Comparison of ENCODE assay signal across 8 cellular contexts in the genomic region with DNA sequence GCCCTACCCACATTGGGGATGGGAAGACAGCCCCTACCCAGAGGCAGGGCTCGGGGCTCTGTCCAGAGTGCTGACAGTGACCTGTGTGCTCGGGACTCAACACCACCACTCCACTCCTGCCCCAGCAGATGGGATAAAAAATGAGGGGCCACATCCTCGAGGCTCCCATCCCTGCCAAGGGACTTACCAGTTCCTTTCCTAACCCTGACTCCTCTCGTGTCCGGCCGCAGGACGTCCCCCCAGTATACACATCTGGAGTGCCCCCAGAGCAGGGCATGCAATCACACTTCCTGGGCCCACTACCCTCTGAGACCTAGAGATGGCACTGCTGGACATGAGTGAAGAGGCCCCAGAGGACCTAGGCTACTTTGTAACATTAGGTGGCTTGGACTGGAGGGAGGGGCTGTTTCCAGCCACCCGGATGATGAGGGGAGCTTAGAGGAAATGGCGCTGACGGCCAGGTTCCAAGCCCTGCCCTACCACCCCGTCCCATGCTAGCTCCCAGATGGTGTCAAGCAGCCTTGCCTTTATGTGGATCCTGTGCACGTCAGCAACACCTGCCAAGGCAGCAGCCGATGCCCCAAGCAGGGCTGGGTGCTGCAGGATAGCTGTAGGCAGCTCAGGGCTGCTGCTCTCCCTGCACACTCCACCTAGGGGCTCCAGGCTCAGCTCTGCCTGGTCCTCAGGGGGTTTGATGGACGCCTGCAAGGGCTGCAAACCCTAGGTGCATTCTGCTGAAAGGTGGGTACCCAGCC.
DNase-seq lines count a peak whose midpoint lies in the region; ATAC-seq and TF ChIP-seq lines count a peak whose summit lies in the region.
"Had no signal": no experiment of that assay in that cellular context is flagged by ENCODE, and none has a peak within 500 bp of the region (broad histone marks: within the 10 kb centered on the region; RNA-seq: fewer than 3 reads in every experiment).

No MANE protein-coding gene starts in this region.

- no peaks in the 10 kb centered on the region for H3K4me1 Mint-ChIP-seq in activated T-cell treated with anti-CD3 and anti-CD28 coated beads, Interleukin-2, amount 50 U/mL, for 4 hours (ENCODE audit: low read depth)

- H3K27me3 Mint-ChIP-seq in activated T-cell treated with anti-CD3 and anti-CD28 coated beads, Interleukin-2, amount 50 U/mL, for 4 hours (ENCODE audit: low read depth), result peaks cover 3% of the 10 kb centered on the region

- in situ Hi-C loops in astrocyte of the spinal cord (cut with HindIII; ENCODE audit: low sequenced_read_pairs), result no loop called here

- peaks cover 3% of the 10 kb centered on the region for H3K36me3 Mint-ChIP-seq in activated T-cell treated with anti-CD3 and anti-CD28 coated beads, Interleukin-2, amount 50 U/mL, for 4 hours (ENCODE audit: insufficient read depth)

- H3K4me3 Mint-ChIP-seq in activated T-cell treated with anti-CD3 and anti-CD28 coated beads, Interleukin-2, amount 50 U/mL, for 4 hours, result no peak overlapping the region

- no peaks in the 10 kb centered on the region for H3K9me3 Mint-ChIP-seq in activated T-cell treated with anti-CD3 and anti-CD28 coated beads, Interleukin-2, amount 50 U/mL, for 4 hours

- ATAC-seq in activated T-cell treated with anti-CD3 and anti-CD28 coated beads, Interleukin-2, amount 50 U/mL, for 4 hours, result no peak
- no peak for ATAC-seq in HG02571 (IDR thresholded peaks at IDR 0.05; ENCODE audit: unreplicated experiment)

- peak; percentile 23 for TF ChIP-seq CTCF in astrocyte of the spinal cord (IDR thresholded peaks at IDR 0.05; ENCODE audit: low read depth, low read length)

- DNase-seq in ELF-1 (ENCODE audit: low read depth, low spot score) (peak; percentile 71), NCI-H1105 (lab: John Stamatoyannopoulos, UW) (peak; percentile 68), astrocyte of the spinal cord (ENCODE audit: low read depth, low spot score) (no peak), mesenteric fat pad (ENCODE audit: low spot score) (peak; percentile 86), activated T-cell treated with anti-CD3 and anti-CD28 coated beads for 4 hours (no peak)
- no peak for DNase-seq in activated T-cell treated with anti-CD3 and anti-CD28 coated beads, Interleukin-2, amount 50 U/mL, for 4 hours
- DNase-seq: NCI-H146 had no signal

- no peak overlapping the region for H3K4me3 ChIP-seq in astrocyte of the spinal cord (ENCODE audit: low read depth, low read length)

Comparison
In these comparisons a context has a peak if more than half of its experiments do, and no peak if none do; other contexts are left out.
1. DNase-seq: peak in ELF-1 (single experiment), NCI-H1105 (single experiment) and mesenteric fat pad (single experiment); none in astrocyte of the spinal cord (single experiment), activated T-cell treated with anti-CD3 and anti-CD28 coated beads for 4 hours (single experiment) and activated T-cell treated with anti-CD3 and anti-CD28 coated beads, Interleukin-2, amount 50 U/mL, for 4 hours (single experiment).